ENCODE assay signal across 10 cellular contexts in genomic region chr6:137493218-137494038, GRCh38. TPM values are rescaled to one million over a fixed set of nuclear protein-coding genes. Genes with fewer than 3 reads are reported as not detected.
A peak's percentile ranks its signal among the peaks of the same experiment; 100 is the strongest.
DNase-seq lines count a peak whose midpoint lies in the region; ATAC-seq, FAIRE-seq and TF ChIP-seq lines count a peak whose summit lies in the region.
"Had no signal": no experiment of that assay in that cellular context is flagged by ENCODE, and none has a peak within 500 bp of the region (broad histone marks: within the 10 kb centered on the region; RNA-seq: fewer than 3 reads in every experiment).

No MANE protein-coding gene starts in this region.

- peak overlapping the region; percentile 67 for H2BK20ac ChIP-seq in H1 (ENCODE audit: low read length)

- peaks cover 10 to 60% (median 28%) of the 10 kb centered on the region in 4 experiments for H3K4me1 ChIP-seq in H1 (replicated peaks in 1 of 4; ENCODE audit: control insufficient read depth in 3 of 4, insufficient read depth in 4 of 4, low read length in 3 of 4)
- peaks cover 0 to 15% of the 10 kb centered on the region in 2 donors for H3K4me1 ChIP-seq in adrenal gland (replicated peaks in 1 of 2)
- H3K4me1 ChIP-seq: SJSA1 had no signal

- POLR2A ChIA-PET in H1 (lab: Charles Lee; ENCODE audit: partially characterized antibody) = interaction anchor here (1.4 kb wide), 1 partner anchor 20 kb away, joined by 3 read pairs; no protein-coding TSS in a partner anchor

- peaks cover 13% of the 10 kb centered on the region for H3K36me3 Mint-ChIP-seq in T-helper 1 cell treated with Interleukin-12 subunit alpha and Interleukin-12 subunit beta and Interleukin-4 antibody, amounts not matched to agents 30 μg/mL and 1 μg/mL, for 36 hours (ENCODE audit: low read depth)
- peaks cover 3% of the 10 kb centered on the region for H3K36me3 Mint-ChIP-seq in osteocyte (ENCODE audit: unreplicated experiment)

- no peaks in the 10 kb centered on the region for H3K36me3 ChIP-seq in H1 (ENCODE audit: control insufficient read depth in 2 of 4, insufficient read depth in 4 of 4, low read length in 3 of 4)
- H3K36me3 ChIP-seq in adrenal gland (replicated peaks in 1 of 2) = no peaks in the 10 kb centered on the region
- H3K36me3 ChIP-seq: SJSA1 had no signal

- H2BK5ac ChIP-seq in H1 (ENCODE audit: low read depth, low read length) = peak overlapping the region; percentile 63; the same call in 1 of the 2 replicates

- in situ Hi-C loops in GM13976 (cut with MboI; ENCODE audit: low sequenced_read_pairs, unreplicated experiment) = no loop called here

- H3K23me2 ChIP-seq in H1 (ENCODE audit: low read depth, low read length) = peaks cover 34% of the 10 kb centered on the region

- H4K20me1 ChIP-seq in H1 (replicated peaks in 1 of 2; ENCODE audit: control insufficient read depth in 1 of 2, insufficient read depth in 2 of 2, low read length in 2 of 2) = no peaks in the 10 kb centered on the region

- H3K4me3 Mint-ChIP-seq in T-helper 1 cell treated with Interleukin-12 subunit alpha and Interleukin-12 subunit beta and Interleukin-4 antibody, amounts not matched to agents 30 μg/mL and 1 μg/mL, for 36 hours = peak overlapping the region; percentile 59
- H3K4me3 Mint-ChIP-seq in osteocyte (ENCODE audit: unreplicated experiment) = peak overlapping the region; percentile 22

- TF ChIP-seq RAD21 in H1 (IDR thresholded peaks at IDR 0.05 in 1 of 2, conservative IDR thresholded peaks at IDR 0.05 in 1 of 2; ENCODE audit: low read depth in 2 of 2, low read length in 2 of 2) = no peak

- H4K91ac ChIP-seq in H1 (replicated peaks; ENCODE audit: insufficient read length, low read length) = peak overlapping the region; percentile 77

- no peaks in the 10 kb centered on the region for H3K79me2 ChIP-seq in H1 (ENCODE audit: control insufficient read depth in 1 of 2, insufficient read depth in 2 of 2, low read length in 2 of 2)

- H3K56ac ChIP-seq in H1 (replicated peaks; ENCODE audit: insufficient read length, low read depth, low read length) = no peak overlapping the region

- H2BK120ac ChIP-seq in H1 (replicated peaks; ENCODE audit: low read depth, low read length) = no peak overlapping the region

- TF ChIP-seq POLR2A in H1 (IDR thresholded peaks at IDR 0.05; ENCODE audit: control extremely low read depth in 1 of 2, low read depth in 2 of 2, low read length in 2 of 2) (no peak), adrenal gland (IDR thresholded peaks at IDR 0.05) (no peak)

- no peak overlapping the region for H3K9ac ChIP-seq in H1 (replicated peaks in 1 of 4; ENCODE audit: extremely low read depth in 1 of 4, low read depth in 3 of 4, low read length in 3 of 4)

- H3K4me1 Mint-ChIP-seq in T-helper 1 cell treated with Interleukin-12 subunit alpha and Interleukin-12 subunit beta and Interleukin-4 antibody, amounts not matched to agents 30 μg/mL and 1 μg/mL, for 36 hours (ENCODE audit: low read depth) = peaks cover 38% of the 10 kb centered on the region
- H3K4me1 Mint-ChIP-seq in osteocyte (ENCODE audit: unreplicated experiment) = peaks cover 40% of the 10 kb centered on the region

- peak overlapping the region; percentile 83 for H3K27ac Mint-ChIP-seq in T-helper 1 cell treated with Interleukin-12 subunit alpha and Interleukin-12 subunit beta and Interleukin-4 antibody, amounts not matched to agents 30 μg/mL and 1 μg/mL, for 36 hours
- H3K27ac Mint-ChIP-seq in osteocyte (ENCODE audit: unreplicated experiment) = no peak overlapping the region

- no peak overlapping the region for H3K23ac ChIP-seq in H1 (ENCODE audit: insufficient read length)

- TF ChIP-seq CTCF in GM13976 (IDR thresholded peaks at IDR 0.05; ENCODE audit: borderline replicate concordance, control extremely low read depth, extremely low read depth, insufficient read depth, missing control alignments) (no peak), H1 (IDR thresholded peaks at IDR 0.05; ENCODE audit: control extremely low read depth in 1 of 3, insufficient read depth in 1 of 3, low read depth in 1 of 3, low read length in 3 of 3) (no peak), osteocyte (IDR thresholded peaks at IDR 0.05) (no peak), adrenal gland (IDR thresholded peaks at IDR 0.05) (no peak)

- H2AFZ ChIP-seq in H1 (ENCODE audit: low read length) = peak overlapping the region; percentile 6; the same call in 1 of the 2 replicates

- H3K18ac ChIP-seq in H1 (ENCODE audit: extremely low read depth, low read length) = peak overlapping the region; percentile 68

- H2AK5ac ChIP-seq in H1 (ENCODE audit: low read depth, low read length) = no peak overlapping the region

- H3K9me3 Mint-ChIP-seq in T-helper 1 cell treated with Interleukin-12 subunit alpha and Interleukin-12 subunit beta and Interleukin-4 antibody, amounts not matched to agents 30 μg/mL and 1 μg/mL, for 36 hours = peaks cover 4% of the 10 kb centered on the region
- no peaks in the 10 kb centered on the region for H3K9me3 Mint-ChIP-seq in osteocyte (ENCODE audit: unreplicated experiment)

- no peak overlapping the region for H3K27ac ChIP-seq in H1 (ENCODE audit: low read depth, low read length)
- no peak overlapping the region for H3K27ac ChIP-seq in adrenal gland
- H3K27ac ChIP-seq: SJSA1 had no signal

- intact Hi-C loops in adrenal gland (cut with DNase I) = no loop called here

- no peak for FAIRE-seq in H1 (lab: Jason Lieb, UNC)

- peaks cover 58 to 100% (median 93%) of the 10 kb centered on the region in 4 experiments for H3K27me3 ChIP-seq in H1 (replicated peaks in 1 of 4; ENCODE audit: control insufficient read depth in 3 of 4, extremely low read depth in 1 of 4, insufficient read depth in 3 of 4, low read length in 3 of 4)
- peaks cover 100% of the 10 kb centered on the region for H3K27me3 ChIP-seq in adrenal gland

- peaks cover 96% of the 10 kb centered on the region for H3K27me3 Mint-ChIP-seq in T-helper 1 cell treated with Interleukin-12 subunit alpha and Interleukin-12 subunit beta and Interleukin-4 antibody, amounts not matched to agents 30 μg/mL and 1 μg/mL, for 36 hours (ENCODE audit: low read depth)
- H3K27me3 Mint-ChIP-seq in osteocyte (ENCODE audit: unreplicated experiment) = peaks cover 92% of the 10 kb centered on the region

- TF ChIP-seq EP300 in H1 (IDR thresholded peaks at IDR 0.05; ENCODE audit: borderline replicate concordance in 1 of 2, low read depth in 2 of 2, low read length in 2 of 2) = no peak

- no peak overlapping the region for H3K14ac ChIP-seq in H1 (ENCODE audit: insufficient read length)

- H2BK12ac ChIP-seq in H1 (ENCODE audit: low read depth, low read length) = peak overlapping the region; percentile 96; the same call in 1 of the 2 replicates

- peak overlapping the region; percentile 77 for H4K8ac ChIP-seq in H1 (ENCODE audit: extremely low read depth, insufficient read depth, low read length)

- H3K4me2 ChIP-seq in H1 (ENCODE audit: insufficient read depth in 1 of 2, low read depth in 2 of 2, low read length in 2 of 2) = peak overlapping the region; percentile 88 to 91

- no peak overlapping the region for H4K5ac ChIP-seq in H1 (ENCODE audit: insufficient read length, low read depth, low read length)

- CTCF ChIA-PET in H1 (lab: Charles Lee; ENCODE audit: partially characterized antibody) = interaction anchor here (0.9 to 4.8 kb wide), 4 partner anchors 16 to 148 kb away, joined by 3 to 55 read pairs (median 3); no protein-coding TSS in a partner anchor

- no peaks in the 10 kb centered on the region for H3K79me1 ChIP-seq in H1 (ENCODE audit: low read depth, low read length)

- ATAC-seq in HG03378 (IDR thresholded peaks at IDR 0.05; ENCODE audit: unreplicated experiment) = no peak
- ATAC-seq in HG02870 (IDR thresholded peaks at IDR 0.05; ENCODE audit: unreplicated experiment) = no peak

- H3K4ac ChIP-seq in H1 (replicated peaks; ENCODE audit: insufficient read length, low read depth, low read length) = peak overlapping the region; percentile 1

- DNase-seq in GM13976 (ENCODE audit: low spot score) (peak; percentile 37), H1 (ENCODE audit: low read depth in 1 of 2, low spot score in 2 of 2) (peak in 1 of 2 experiments; percentile 82), osteocyte (ENCODE audit: extremely low spot score, unreplicated experiment) (no peak), T1000 (lab: John Stamatoyannopoulos, UW) (no peak), adrenal gland (no peak)

- WGBS in H1 (ENCODE audit: extremely low coverage in 1 of 2, insufficient coverage in 1 of 2, insufficient read length in 1 of 2, insufficient replicate concordance in 2 of 2, low coverage in 1 of 2, low lambda C conversion rate in 2 of 2, missing lambda C conversion rate in 1 of 2), 2 experiments = 2% methylated on average over 59 of the region's 77 CpGs; no CpG with 5 or more reads in 1 of the 2 experiments
- 3 to 6% (median 4%) methylated on average over 22 to 77 of the region's 77 CpGs for WGBS in adrenal gland, 4 donors

- peak overlapping the region; percentile 96 for H2BK15ac ChIP-seq in H1 (ENCODE audit: low read length)

- H3K9me3 ChIP-seq in H1 (ENCODE audit: insufficient read depth in 2 of 2, low read depth in 1 of 2, low read length in 1 of 2) = no peaks in the 10 kb centered on the region
- no peaks in the 10 kb centered on the region for H3K9me3 ChIP-seq in adrenal gland (replicated peaks in 1 of 3)
- H3K9me3 ChIP-seq: SJSA1 had no signal

- H3K4me3 ChIP-seq in H1 (ENCODE audit: extremely low read depth in 1 of 4, insufficient read depth in 2 of 4, low read depth in 3 of 4, low read length in 4 of 4) = peak overlapping the region; percentile 32 to 61 (median 40)
- no peak overlapping the region for H3K4me3 ChIP-seq in adrenal gland
- H3K4me3 ChIP-seq: SJSA1 had no signal

TF ChIP-seq in H1, 55 proteins besides CTCF, POLR2A, EP300 and RAD21 (continues in another document):
- TF ChIP-seq FOSL1 (IDR thresholded peaks at IDR 0.05; ENCODE audit: insufficient read depth, low read depth, low read length) (no peak), NANOG (IDR thresholded peaks at IDR 0.05; ENCODE audit: insufficient read depth, low read depth, low read length, poor library complexity, severe bottlenecking) (peak; percentile 10)

RNA-seq across cellular contexts. Expression of gene OLIG3, which starts 0.8 kb away (rescaled TPM):
- 0.60 and 0.77 TPM in 2 replicates for total RNA-seq in H1 (2021; fragmentation: NEBNext Ultra II Directional; extraction: Animal tissue kit (Norgen Biotek cat#: 25700))
- polyA plus RNA-seq in H1 (2011; rRNA removed) (1.3 and 1.4 TPM in 2 replicates), adrenal gland (not detected)
- polyA plus RNA-seq in H1 (2011; cell fraction: cytosol; rRNA removed) = 0.70 TPM
- polyA plus RNA-seq in H1 (2011; cell fraction: nucleus; rRNA removed) = 0.67 TPM
- 0.74 to 0.88 TPM (median 0.79 TPM) in 4 replicates for polyA plus RNA-seq in H1 (2012, experiment 1 of 2)
- polyA plus RNA-seq in H1 (2012, experiment 2 of 2) = 0.62 TPM
- polyA plus RNA-seq in H1 (2013, experiment 1 of 2) = 0.14 TPM
- polyA plus RNA-seq in H1 (2013, experiment 2 of 2) = 0.26 TPM
- polyA minus RNA-seq in H1 (2011; rRNA and poly(A)+ RNA removed) = 0.27 and 0.38 TPM in 2 replicates
- 0.51 TPM for polyA minus RNA-seq in H1 (2011; cell fraction: cytosol; rRNA and poly(A)+ RNA removed)
- polyA minus RNA-seq in H1 (2011; cell fraction: nucleus; rRNA and poly(A)+ RNA removed) = 1.2 TPM
- total RNA-seq in osteocyte (not detected in 2 replicates), adrenal gland (not detected)
- total RNA-seq: M059J, SJSA1 had no signal

Comparison
In these comparisons a context has a peak if more than half of its experiments do, and no peak if none do; other contexts are left out.
1. H3K4me3 ChIP-seq: peak in H1 (4 of 4); none in adrenal gland (0 of 4).